Comparison of ENCODE assay signal across 26 cellular contexts in genomic region chr17:72816406-72816805, GRCh38.
"Had no signal": no experiment of that assay in that cellular context is flagged by ENCODE, and none has a peak within 500 bp of the region (broad histone marks: within the 10 kb centered on the region; RNA-seq: fewer than 3 reads in every experiment).

No MANE protein-coding gene starts in this region.

- H3K4me1 ChIP-seq: esophagus squamous epithelium, gastroesophageal sphincter, heart right ventricle had no signal

- H3K27me3 ChIP-seq: brain microvascular endothelial cell, esophagus squamous epithelium, gastroesophageal sphincter, heart right ventricle had no signal

- H3K4me1 Mint-ChIP-seq: activated CD4-positive, alpha-beta memory T cell treated with anti-CD3 and anti-CD28 coated beads, Interleukin-2, amount 10 ng/mL, durations not matched to agents 7 days and 5 days; activated CD4-positive, alpha-beta T cell treated with anti-CD3 and anti-CD28 coated beads, Interleukin-2, amount 10 ng/mL, durations not matched to agents 7 days and 5 days; activated T-helper 17 cell treated with anti-CD3 and anti-CD28 coated beads, Interleukin-2, amount 50 U/mL, for 72 hours; WTC11 had no signal

- H3K4me3 ChIP-seq: esophagus squamous epithelium, gastroesophageal sphincter, heart right ventricle had no signal

- H3K27ac ChIP-seq: brain microvascular endothelial cell, epithelial cell of prostate, esophagus squamous epithelium, gastroesophageal sphincter, heart right ventricle had no signal

- H3K27me3 Mint-ChIP-seq: activated CD4-positive, alpha-beta memory T cell treated with anti-CD3 and anti-CD28 coated beads, Interleukin-2, amount 10 ng/mL, durations not matched to agents 7 days and 5 days; activated CD4-positive, alpha-beta T cell treated with anti-CD3 and anti-CD28 coated beads, Interleukin-2, amount 10 ng/mL, durations not matched to agents 7 days and 5 days; activated naive CD8-positive, alpha-beta T cell; activated T-helper 17 cell treated with anti-CD3 and anti-CD28 coated beads, Interleukin-2, amount 50 U/mL, for 72 hours; effector memory CD8-positive, alpha-beta T cell had no signal

- DNase-seq: activated CD4-positive, alpha-beta memory T cell treated with anti-CD3 and anti-CD28 coated beads, Interleukin-2, amount 10 ng/mL, durations not matched to agents 7 days and 5 days; activated CD4-positive, alpha-beta T cell treated with anti-CD3 and anti-CD28 coated beads for 1 hour; activated CD4-positive, alpha-beta T cell treated with anti-CD3 and anti-CD28 coated beads for 4 hours; activated CD4-positive, alpha-beta T cell treated with anti-CD3 and anti-CD28 coated beads, Interleukin-2, amount 10 ng/mL, durations not matched to agents 7 days and 5 days; activated CD4-positive, alpha-beta T cell treated with anti-CD3 and anti-CD28 coated beads, Interleukin-2, amount 50 U/mL, for 4 hours; activated effector memory CD4-positive, alpha-beta T cell treated with Interleukin-2 at 50 U/mL for 16 hours; activated gamma-delta T cell treated with Interleukin-2 at 50 U/mL for 16 hours; activated naive CD4-positive, alpha-beta T cell treated with anti-CD3 and anti-CD28 coated beads, Interleukin-2, amount 50 U/mL, for 16 hours; activated naive CD4-positive, alpha-beta T cell treated with Interleukin-2 at 50 U/mL for 16 hours; activated T-cell treated with anti-CD3 and anti-CD28 coated beads, Interleukin-2, amount 50 U/mL, for 4 hours; amniotic stem cell; anterior cingulate cortex; brain microvascular endothelial cell; cortex of kidney; dermis blood vessel endothelial cell; effector CD4-positive, alpha-beta T cell; effector memory CD8-positive, alpha-beta T cell; esophagus squamous epithelium; foreskin melanocyte; heart right ventricle; T-helper 2 cell had no signal

- H3K4me3 Mint-ChIP-seq: activated CD4-positive, alpha-beta memory T cell treated with anti-CD3 and anti-CD28 coated beads, Interleukin-2, amount 10 ng/mL, durations not matched to agents 7 days and 5 days; activated CD4-positive, alpha-beta T cell treated with anti-CD3 and anti-CD28 coated beads, Interleukin-2, amount 10 ng/mL, durations not matched to agents 7 days and 5 days; activated naive CD8-positive, alpha-beta T cell; activated T-cell treated with anti-CD3 and anti-CD28 coated beads, Interleukin-2, amount 50 U/mL, for 4 hours; activated T-helper 17 cell treated with anti-CD3 and anti-CD28 coated beads, Interleukin-2, amount 50 U/mL, for 72 hours; effector memory CD8-positive, alpha-beta T cell; WTC11 had no signal

- H3K36me3 ChIP-seq: brain microvascular endothelial cell had no signal

- H3K27ac Mint-ChIP-seq: activated CD4-positive, alpha-beta memory T cell treated with anti-CD3 and anti-CD28 coated beads, Interleukin-2, amount 10 ng/mL, durations not matched to agents 7 days and 5 days; activated CD4-positive, alpha-beta T cell treated with anti-CD3 and anti-CD28 coated beads, Interleukin-2, amount 10 ng/mL, durations not matched to agents 7 days and 5 days; activated naive CD8-positive, alpha-beta T cell; activated T-helper 17 cell treated with anti-CD3 and anti-CD28 coated beads, Interleukin-2, amount 50 U/mL, for 72 hours; effector memory CD8-positive, alpha-beta T cell; WTC11 had no signal
